Comparison of ENCODE assay signal across 30 cellular contexts in genomic region chr22:23154461-23154860, GRCh38. TPM values are rescaled to one million over a fixed set of nuclear protein-coding genes. Genes with fewer than 3 reads are reported as not detected.
"Had no signal": no experiment of that assay in that cellular context is flagged by ENCODE, and none has a peak within 500 bp of the region (broad histone marks: within the 10 kb centered on the region; RNA-seq: fewer than 3 reads in every experiment).

No MANE protein-coding gene starts in this region.

- DNase-seq: activated CD4-positive, alpha-beta T cell treated with anti-CD3 and anti-CD28 coated beads for 1 hour; activated CD4-positive, alpha-beta T cell treated with anti-CD3 and anti-CD28 coated beads, Interleukin-2, amount 50 U/mL, for 1 hour; activated CD8-positive, alpha-beta memory T cell treated with anti-CD3 and anti-CD28 coated beads for 24 hours; activated CD8-positive, alpha-beta memory T cell treated with anti-CD3 and anti-CD28 coated beads, Interleukin-2, amount 50 U/mL, for 4 hours; activated naive CD4-positive, alpha-beta T cell treated with Interleukin-2 at 50 U/mL for 16 hours; activated naive CD8-positive, alpha-beta T cell treated with anti-CD3 and anti-CD28 coated beads for 36 hours; activated T-cell treated with anti-CD3 and anti-CD28 coated beads, Interleukin-2, amount 50 U/mL, for 24 hours; central memory CD4-positive, alpha-beta T cell; effector memory CD4-positive, alpha-beta T cell; glutamatergic neuron; hippocampal formation; left cardiac atrium; nucleus accumbens; sigmoid colon; stimulated activated CD4-positive, alpha-beta T cell treated with anti-CD3 and anti-CD28 coated beads, Interleukin-2, amount 100 ng/mL, for 48 hours; stimulated activated naive CD8-positive, alpha-beta T cell treated with anti-CD3 and anti-CD28 coated beads, Interleukin-15, Interleukin-2, amounts not matched to agents 100 U/mL and 50 U/mL, for 24 hours; WERI-Rb-1 had no signal

- H3K27ac Mint-ChIP-seq: activated naive CD8-positive, alpha-beta T cell treated with anti-CD3 and anti-CD28 coated beads for 36 hours; activated T-cell treated with anti-CD3 and anti-CD28 coated beads, Interleukin-2, amount 50 U/mL, for 24 hours; activated T-helper 2 cell treated with anti-CD3 and anti-CD28 coated beads, Interferon-gamma antibody, Interleukin-2, Interleukin-4, amounts not matched to agents 10 μg/mL and 5 μg/mL and 100 μg/mL, durations not matched to agents 14 hours and 24 hours and 36 hours; memory B cell; nephron; T-helper 2 cell treated with Interferon-gamma antibody and Interleukin-4, amounts not matched to agents 5 μg/mL and 100 μg/mL, for 36 hours had no signal

- H3K27ac ChIP-seq: parathyroid adenoma, sigmoid colon, WERI-Rb-1 had no signal

- H3K36me3 ChIP-seq: WERI-Rb-1 had no signal

- H3K4me1 ChIP-seq: parathyroid adenoma, sigmoid colon had no signal

- H3K36me3 Mint-ChIP-seq: activated naive CD8-positive, alpha-beta T cell treated with anti-CD3 and anti-CD28 coated beads for 36 hours; memory B cell had no signal

- H3K27me3 ChIP-seq: sigmoid colon had no signal

- H2AFZ ChIP-seq: parathyroid adenoma had no signal

- H3K4me3 Mint-ChIP-seq: activated naive CD8-positive, alpha-beta T cell treated with anti-CD3 and anti-CD28 coated beads for 36 hours; activated T-cell treated with anti-CD3 and anti-CD28 coated beads, Interleukin-2, amount 50 U/mL, for 24 hours; nephron; T-helper 2 cell treated with Interferon-gamma antibody and Interleukin-4, amounts not matched to agents 5 μg/mL and 100 μg/mL, for 36 hours had no signal

- H3K79me2 ChIP-seq: parathyroid adenoma had no signal

- H3K4me3 ChIP-seq: sigmoid colon, smooth muscle cell had no signal

- H3K9me3 ChIP-seq: sigmoid colon had no signal

- H3K9me3 Mint-ChIP-seq: activated naive CD8-positive, alpha-beta T cell treated with anti-CD3 and anti-CD28 coated beads for 36 hours; activated T-cell treated with anti-CD3 and anti-CD28 coated beads, Interleukin-2, amount 50 U/mL, for 24 hours; activated T-helper 2 cell treated with anti-CD3 and anti-CD28 coated beads, Interferon-gamma antibody, Interleukin-2, Interleukin-4, amounts not matched to agents 10 μg/mL and 5 μg/mL and 100 μg/mL, durations not matched to agents 14 hours and 24 hours and 36 hours; memory B cell; nephron; T-helper 2 cell treated with Interferon-gamma antibody and Interleukin-4, amounts not matched to agents 5 μg/mL and 100 μg/mL, for 36 hours had no signal

- H3K9ac ChIP-seq: parathyroid adenoma had no signal

- H3K4me2 ChIP-seq: smooth muscle cell had no signal

- ATAC-seq: esophagus mucosa; left cardiac atrium; stimulated activated naive CD8-positive, alpha-beta T cell treated with anti-CD3 and anti-CD28 coated beads, Interleukin-15, Interleukin-2, amounts not matched to agents 100 U/mL and 50 U/mL, for 24 hours had no signal

- H3K27me3 Mint-ChIP-seq: activated naive CD8-positive, alpha-beta T cell treated with anti-CD3 and anti-CD28 coated beads for 36 hours; activated T-cell treated with anti-CD3 and anti-CD28 coated beads, Interleukin-2, amount 50 U/mL, for 24 hours; memory B cell had no signal

- FAIRE-seq: astrocyte, colon, endothelial cell of umbilical vein, frontal cortex had no signal

RNA-seq across cellular contexts. Expression of gene RAB36, which starts 9.2 kb away (rescaled TPM):
- total RNA-seq: activated T-helper 2 cell treated with anti-CD3 and anti-CD28 coated beads, Interferon-gamma antibody, Interleukin-2, Interleukin-4, amounts not matched to agents 10 μg/mL and 5 μg/mL and 100 μg/mL, durations not matched to agents 14 hours and 24 hours and 36 hours had no signal

RNA-seq across cellular contexts. Expression of gene RSPH14, which starts 12.7 kb away (rescaled TPM):
- total RNA-seq: activated T-helper 2 cell treated with anti-CD3 and anti-CD28 coated beads, Interferon-gamma antibody, Interleukin-2, Interleukin-4, amounts not matched to agents 10 μg/mL and 5 μg/mL and 100 μg/mL, durations not matched to agents 14 hours and 24 hours and 36 hours; astrocyte; endothelial cell of umbilical vein; esophagus mucosa; left cardiac atrium; smooth muscle cell; subcutaneous adipose tissue had no signal
- polyA plus RNA-seq: endothelial cell of umbilical vein, liver had no signal
